25 cellular contexts compared by ENCODE assay signal in the genomic region with DNA sequence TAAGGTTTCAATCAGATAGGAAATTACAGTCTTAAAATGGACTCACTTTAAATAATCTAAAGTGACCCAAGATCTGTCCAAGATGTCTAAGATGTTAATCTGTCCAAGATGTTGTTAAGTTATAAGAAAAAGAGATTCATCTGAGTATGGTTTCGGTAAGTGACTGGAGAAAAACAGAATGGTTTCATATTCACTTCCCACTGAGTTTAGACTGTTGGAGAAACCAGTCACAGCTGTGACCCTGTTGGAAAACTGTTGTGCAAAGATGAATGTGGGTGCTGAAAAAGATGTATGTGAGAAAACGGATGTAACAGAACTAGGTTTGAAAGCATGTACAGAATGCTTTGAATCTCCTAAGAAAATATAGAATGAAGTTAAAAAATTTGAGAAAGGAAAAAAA.
DNase-seq lines count a peak whose midpoint lies in the region; ATAC-seq and TF ChIP-seq lines count a peak whose summit lies in the region.
"Had no signal": no experiment of that assay in that cellular context is flagged by ENCODE, and none has a peak within 500 bp of the region (broad histone marks: within the 10 kb centered on the region; RNA-seq: fewer than 3 reads in every experiment).

No MANE protein-coding gene starts in this region.

- H3K36me3 ChIP-seq in left ventricle myocardium inferior (no peaks in the 10 kb centered on the region), heart right ventricle (no peaks in the 10 kb centered on the region), mesenchymal stem cell (ENCODE audit: control insufficient read depth in 1 of 2, insufficient read depth in 2 of 2, low read depth in 1 of 2, low read length in 2 of 2) (no peaks in the 10 kb centered on the region)
- H3K36me3 ChIP-seq: pancreas, suprapubic skin, upper lobe of left lung had no signal

- no peak overlapping the region for H2BK12ac ChIP-seq in mesenchymal stem cell (ENCODE audit: low read length in 2 of 2)

- H3K9me3 Mint-ChIP-seq in chondrocyte (ENCODE audit: low read depth): peaks cover 21% of the 10 kb centered on the region

- H3K79me1 ChIP-seq in mesenchymal stem cell (replicated peaks; ENCODE audit: low read length, poor library complexity, severe bottlenecking): no peaks in the 10 kb centered on the region

- peak overlapping the region; percentile 96 for H3K27ac Mint-ChIP-seq in chondrocyte (ENCODE audit: unreplicated experiment)
- H3K27ac Mint-ChIP-seq: activated CD8-positive, alpha-beta T cell treated with anti-CD3 and anti-CD28 coated beads for 36 hours; activated naive CD4-positive, alpha-beta T cell treated with anti-CD3 and anti-CD28 coated beads, Interleukin-2, amount 50 U/mL, for 72 hours; CD4-positive, alpha-beta T cell; effector memory CD8-positive, alpha-beta T cell; stimulated activated naive B cell treated with anti-CD40 and anti-IgM and Interleukin-4, amounts not matched to agents 10 μg/mL and 1 μg/mL and 100 μg/mL, for 72 hours; T-helper 2 cell treated with Interferon-gamma antibody and Interleukin-4, amounts not matched to agents 5 μg/mL and 100 μg/mL, for 36 hours had no signal

- H2BK15ac ChIP-seq in mesenchymal stem cell (ENCODE audit: low read depth, poor library complexity, severe bottlenecking): no peak overlapping the region

- no peak overlapping the region for H2BK120ac ChIP-seq in mesenchymal stem cell (ENCODE audit: low read depth, low read length)

- peak overlapping the region; percentile 38 for H3K4me3 Mint-ChIP-seq in chondrocyte (ENCODE audit: unreplicated experiment)
- H3K4me3 Mint-ChIP-seq: activated CD8-positive, alpha-beta T cell treated with anti-CD3 and anti-CD28 coated beads for 36 hours; CD4-positive, alpha-beta T cell; effector memory CD8-positive, alpha-beta T cell; stimulated activated naive B cell treated with anti-CD40 and anti-IgM and Interleukin-4, amounts not matched to agents 10 μg/mL and 1 μg/mL and 100 μg/mL, for 72 hours; T-helper 2 cell treated with Interferon-gamma antibody and Interleukin-4, amounts not matched to agents 5 μg/mL and 100 μg/mL, for 36 hours had no signal

- no peak overlapping the region for H4K8ac ChIP-seq in mesenchymal stem cell (ENCODE audit: low read length)

- H3K4me2 ChIP-seq in mesenchymal stem cell (ENCODE audit: low read length, poor library complexity, severe bottlenecking): no peak overlapping the region

- H3K14ac ChIP-seq in mesenchymal stem cell (ENCODE audit: low read length in 2 of 2): no peak overlapping the region

- H3K4ac ChIP-seq in mesenchymal stem cell (ENCODE audit: low read depth in 1 of 2, low read length in 2 of 2): no peak overlapping the region

- H2BK5ac ChIP-seq in mesenchymal stem cell (ENCODE audit: low read depth, low read length, poor library complexity, severe bottlenecking): no peak overlapping the region

- no peaks in the 10 kb centered on the region for H3K27me3 Mint-ChIP-seq in chondrocyte (ENCODE audit: low read depth)
- H3K27me3 Mint-ChIP-seq: activated CD8-positive, alpha-beta T cell treated with anti-CD3 and anti-CD28 coated beads for 36 hours; CD4-positive, alpha-beta T cell; effector memory CD8-positive, alpha-beta T cell; stimulated activated naive B cell treated with anti-CD40 and anti-IgM and Interleukin-4, amounts not matched to agents 10 μg/mL and 1 μg/mL and 100 μg/mL, for 72 hours had no signal

- H3K27me3 ChIP-seq in left ventricle myocardium inferior (ENCODE audit: low read depth) (no peaks in the 10 kb centered on the region), heart right ventricle (no peaks in the 10 kb centered on the region), mesenchymal stem cell (ENCODE audit: control insufficient read depth in 1 of 2, insufficient read depth in 1 of 2, low read length in 2 of 2) (no peaks in the 10 kb centered on the region)
- H3K27me3 ChIP-seq: pancreas, suprapubic skin, upper lobe of left lung had no signal

- H3K4me3 ChIP-seq in left ventricle myocardium inferior: no peak overlapping the region
- no peak overlapping the region for H3K4me3 ChIP-seq in heart right ventricle
- no peak overlapping the region for H3K4me3 ChIP-seq in mesenchymal stem cell (ENCODE audit: insufficient read depth in 1 of 2, low read depth in 1 of 2, low read length in 2 of 2)
- H3K4me3 ChIP-seq: pancreas, skin epidermis, suprapubic skin, upper lobe of left lung had no signal

- H3K23ac ChIP-seq in mesenchymal stem cell (ENCODE audit: low read length in 2 of 2): no peak overlapping the region

- H2AFZ ChIP-seq in mesenchymal stem cell (ENCODE audit: low read depth, low read length): no peak overlapping the region

- WGBS in heart right ventricle, 2 donors: 79 to 90% methylated on average over 2 of the region's 2 CpGs
- 84% methylated on average over 2 of the region's 2 CpGs for WGBS in mesenchymal stem cell

- no peak overlapping the region for H3K18ac ChIP-seq in mesenchymal stem cell (ENCODE audit: low read depth in 1 of 2, low read length in 2 of 2)

- H3K27ac ChIP-seq in left ventricle myocardium inferior (replicated peaks) (peak overlapping the region; percentile 19), heart right ventricle (no peak overlapping the region), mesenchymal stem cell (ENCODE audit: low read length, poor library complexity, severe bottlenecking) (no peak overlapping the region)
- H3K27ac ChIP-seq: pancreas, suprapubic skin, upper lobe of left lung had no signal

- H4K91ac ChIP-seq in mesenchymal stem cell (ENCODE audit: low read length): no peak overlapping the region

- H2AK5ac ChIP-seq in mesenchymal stem cell (ENCODE audit: low read length, severe bottlenecking): no peak overlapping the region

- DNase-seq in left ventricle myocardium inferior (no peak), heart right ventricle (no peak), chondrocyte (ENCODE audit: low spot score) (no peak), mesenchymal stem cell (peak; percentile 39), SKM-1 treated with dmso at 0.1 percent for 144 hours (lab: John Stamatoyannopoulos, UW; ENCODE audit: unreplicated experiment) (no peak)
- DNase-seq in stimulated activated naive CD4-positive, alpha-beta T cell treated with Interleukin-2 at 50 U/mL for 16 hours (lab: John Stamatoyannopoulos, UW): no peak
- DNase-seq: activated CD8-positive, alpha-beta memory T cell treated with anti-CD3 and anti-CD28 coated beads, Interleukin-2, amount 50 U/mL, for 48 hours; activated CD8-positive, alpha-beta T cell treated with anti-CD3 and anti-CD28 coated beads for 36 hours; CD4-positive, alpha-beta T cell; cortex of kidney; effector memory CD8-positive, alpha-beta T cell; foreskin melanocyte; NCI-H2107; NCI-H345; pancreas; retina; SIG-M5; stimulated activated naive B cell treated with anti-CD40 and anti-IgM and Interleukin-4, amounts not matched to agents 10 μg/mL and 1 μg/mL and 100 μg/mL, for 72 hours; upper lobe of left lung had no signal

- H3K9me3 ChIP-seq in left ventricle myocardium inferior (replicated peaks) (peaks cover 21% of the 10 kb centered on the region), heart right ventricle (peaks cover 0 to 6% (median 0%) of the 10 kb centered on the region in 11 donors), mesenchymal stem cell (ENCODE audit: control insufficient read depth, low read length) (no peaks in the 10 kb centered on the region)
- H3K9me3 ChIP-seq: pancreas, suprapubic skin, upper lobe of left lung had no signal

- no peak overlapping the region for H3K9ac ChIP-seq in mesenchymal stem cell (ENCODE audit: low read length)

- no peaks in the 10 kb centered on the region for H3K4me1 ChIP-seq in left ventricle myocardium inferior
- H3K4me1 ChIP-seq in heart right ventricle: no peaks in the 10 kb centered on the region
- H3K4me1 ChIP-seq in mesenchymal stem cell (ENCODE audit: control insufficient read depth, insufficient read depth, low read depth, low read length): peaks cover 2% of the 10 kb centered on the region
- H3K4me1 ChIP-seq: pancreas, upper lobe of left lung had no signal

- peaks cover 56% of the 10 kb centered on the region for H3K4me1 Mint-ChIP-seq in chondrocyte (ENCODE audit: low read depth)
- H3K4me1 Mint-ChIP-seq: stimulated activated naive B cell treated with anti-CD40 and anti-IgM and Interleukin-4, amounts not matched to agents 10 μg/mL and 1 μg/mL and 100 μg/mL, for 72 hours had no signal

- peaks cover 9% of the 10 kb centered on the region for H3K36me3 Mint-ChIP-seq in chondrocyte (ENCODE audit: low read depth)
- H3K36me3 Mint-ChIP-seq: activated naive CD4-positive, alpha-beta T cell treated with anti-CD3 and anti-CD28 coated beads, Interleukin-2, amount 50 U/mL, for 72 hours; stimulated activated naive B cell treated with anti-CD40 and anti-IgM and Interleukin-4, amounts not matched to agents 10 μg/mL and 1 μg/mL and 100 μg/mL, for 72 hours had no signal

- TF ChIP-seq CTCF in left ventricle myocardium inferior (IDR thresholded peaks at IDR 0.05; ENCODE audit: borderline replicate concordance) (no peak), heart right ventricle (IDR thresholded peaks at IDR 0.05) (no peak), chondrocyte (IDR thresholded peaks at IDR 0.05) (no peak)

- intact Hi-C loops in left ventricle myocardium inferior (cut with micrococcal nuclease): no loop called here
- intact Hi-C loops in heart right ventricle (cut with DNase I): no loop called here

- ATAC-seq in heart right ventricle (no peak), HG02852 (IDR thresholded peaks at IDR 0.05; ENCODE audit: unreplicated experiment) (no peak), HG03354 (IDR thresholded peaks at IDR 0.05; ENCODE audit: poor library complexity, severe bottlenecking, unreplicated experiment) (no peak)
- ATAC-seq: activated CD8-positive, alpha-beta T cell treated with anti-CD3 and anti-CD28 coated beads for 36 hours; activated naive CD4-positive, alpha-beta T cell treated with anti-CD3 and anti-CD28 coated beads, Interleukin-2, amount 50 U/mL, for 72 hours; effector memory CD8-positive, alpha-beta T cell; stimulated activated naive B cell treated with anti-CD40 and anti-IgM and Interleukin-4, amounts not matched to agents 10 μg/mL and 1 μg/mL and 100 μg/mL, for 72 hours had no signal
